17 cellular contexts compared by ENCODE assay signal in genomic region chr4:122830392-122831095, GRCh38. TPM values are rescaled to one million over a fixed set of nuclear protein-coding genes. Genes with fewer than 3 reads are reported as not detected.
A peak's percentile ranks its signal among the peaks of the same experiment; 100 is the strongest.
DNase-seq lines count a peak whose midpoint lies in the region; ATAC-seq and TF ChIP-seq lines count a peak whose summit lies in the region.
"Had no signal": no experiment of that assay in that cellular context is flagged by ENCODE, and none has a peak within 500 bp of the region (broad histone marks: within the 10 kb centered on the region; RNA-seq: fewer than 3 reads in every experiment).

No MANE protein-coding gene starts in this region.

- H4K20me1 ChIP-seq in osteoblast (ENCODE audit: insufficient read depth, low read length), result peaks cover 65% of the 10 kb centered on the region

- POLR2A ChIA-PET in RWPE1 (lab: Yijun Ruan, JAX; ENCODE audit: low non-redundant PET), result no interaction called here
- POLR2A ChIA-PET in CD4-positive, alpha-beta T cell (lab: Charles Lee), result no interaction called here

- H3K27ac Mint-ChIP-seq in CD4-positive, alpha-beta T cell, result no peak overlapping the region
- H3K27ac Mint-ChIP-seq: activated B cell treated with CpG ODN at 0.5 μM for 24 hours, naive B cell had no signal

- H3K27ac ChIP-seq in RWPE1, result peak overlapping the region; percentile 44
- no peak overlapping the region for H3K27ac ChIP-seq in osteoblast (ENCODE audit: low read depth, low read length)
- no peak overlapping the region for H3K27ac ChIP-seq in CD4-positive, alpha-beta T cell (ENCODE audit: low read depth, low read length)
- no peak overlapping the region for H3K27ac ChIP-seq in gastrocnemius medialis
- H3K27ac ChIP-seq: brain microvascular endothelial cell had no signal

- H3K9me3 ChIP-seq in osteoblast (ENCODE audit: low read depth, low read length), result no peaks in the 10 kb centered on the region
- no peaks in the 10 kb centered on the region for H3K9me3 ChIP-seq in CD4-positive, alpha-beta T cell (ENCODE audit: control insufficient read depth, low read length)
- no peaks in the 10 kb centered on the region for H3K9me3 ChIP-seq in gastrocnemius medialis

- H3K79me2 ChIP-seq in osteoblast (ENCODE audit: insufficient read depth, low read length), result peaks cover 85% of the 10 kb centered on the region

- H3K27me3 Mint-ChIP-seq in CD4-positive, alpha-beta T cell, result peaks cover 65% of the 10 kb centered on the region

- H3K4me3 ChIP-seq in AG09309 (ENCODE audit: control insufficient read depth, low read depth, low read length) (peak overlapping the region; percentile 93), osteoblast (ENCODE audit: insufficient read depth, low read length) (peak overlapping the region; percentile 91), gastrocnemius medialis (no peak overlapping the region)

- peaks cover 12% of the 10 kb centered on the region for H3K4me1 Mint-ChIP-seq in CD4-positive, alpha-beta T cell (ENCODE audit: low read depth)

- ATAC-seq in CD4-positive, alpha-beta T cell (ENCODE audit: poor library complexity), result no peak
- ATAC-seq in gastrocnemius medialis, result no peak
- ATAC-seq: HCT116 had no signal

- peaks cover 65% of the 10 kb centered on the region for H3K4me1 ChIP-seq in osteoblast (ENCODE audit: insufficient read depth, low read length)
- peaks cover 5 to 15% of the 10 kb centered on the region in 2 donors for H3K4me1 ChIP-seq in gastrocnemius medialis

- TF ChIP-seq CTCF in AG09309 (IDR thresholded peaks at IDR 0.05; ENCODE audit: control insufficient read depth, insufficient read depth, low read depth, low read length, missing control alignments), result no peak
- no peak for TF ChIP-seq CTCF in RWPE1 (conservative IDR thresholded peaks at IDR 0.05; ENCODE audit: low read depth)
- no peak for TF ChIP-seq CTCF in osteoblast (IDR thresholded peaks at IDR 0.05; ENCODE audit: extremely low read depth, low read depth, low read length)
- no peak for TF ChIP-seq CTCF in CD4-positive, alpha-beta T cell (IDR thresholded peaks at IDR 0.05)
- TF ChIP-seq CTCF in gastrocnemius medialis (IDR thresholded peaks at IDR 0.05 in 4 of 5, conservative IDR thresholded peaks at IDR 0.05 in 1 of 5), result no peak

- H3K36me3 ChIP-seq in osteoblast (ENCODE audit: insufficient read depth, low read length) (peaks cover 49% of the 10 kb centered on the region), gastrocnemius medialis (no peaks in the 10 kb centered on the region)
- H3K36me3 ChIP-seq: brain microvascular endothelial cell had no signal

- no peak overlapping the region for H3K4me3 Mint-ChIP-seq in CD4-positive, alpha-beta T cell
- H3K4me3 Mint-ChIP-seq: activated B cell treated with CpG ODN at 0.5 μM for 24 hours had no signal

- no peak for TF ChIP-seq POLR2A in gastrocnemius medialis (IDR thresholded peaks at IDR 0.05)

- no peaks in the 10 kb centered on the region for H3K36me3 Mint-ChIP-seq in CD4-positive, alpha-beta T cell (ENCODE audit: low read depth)

- peak overlapping the region; percentile 90 for H3K4me2 ChIP-seq in osteoblast (ENCODE audit: insufficient read depth, low read length)

- CTCF ChIA-PET in RWPE1 (lab: Yijun Ruan, JAX), result no interaction called here
- CTCF ChIA-PET in CD4-positive, alpha-beta T cell (lab: Charles Lee), result no interaction called here

- H2AFZ ChIP-seq in osteoblast (ENCODE audit: low read length), result no peak overlapping the region

- DNase-seq in AG09309 (ENCODE audit: low read depth) (no peak), RWPE1 (ENCODE audit: low spot score) (no peak), fibroblast of peridontal ligament (ENCODE audit: extremely low read depth) (peak; percentile 44), osteoblast (ENCODE audit: insufficient read length, low spot score, missing footprints) (no peak), gastrocnemius medialis (no peak)
- DNase-seq in stimulated activated naive CD4-positive, alpha-beta T cell treated with Interleukin-2 at 50 U/mL for 16 hours (lab: John Stamatoyannopoulos, UW), result no peak
- no peak for DNase-seq in CD4-positive, alpha-beta T cell
- no peak for DNase-seq in activated naive CD4-positive, alpha-beta T cell treated with Interleukin-2 at 50 U/mL for 16 hours
- DNase-seq: activated B cell treated with CpG ODN at 0.5 μM for 24 hours; activated naive CD4-positive, alpha-beta T cell; brain microvascular endothelial cell; effector memory CD4-positive, alpha-beta T cell; head of caudate nucleus; naive B cell; NCI-H187; NCI-H526 had no signal

- intact Hi-C loops in CD4-positive, alpha-beta T cell (cut with DNase I, micrococcal nuclease), result no loop called here
- intact Hi-C loops in gastrocnemius medialis (cut with DNase I; ENCODE audit: low total_unique reads), result no loop called here

- H3K9me3 Mint-ChIP-seq in CD4-positive, alpha-beta T cell, result no peaks in the 10 kb centered on the region
- H3K9me3 Mint-ChIP-seq: activated B cell treated with CpG ODN at 0.5 μM for 24 hours had no signal

- in situ Hi-C loops in gastrocnemius medialis (cut with MboI; ENCODE audit: low sequenced_read_pairs in 4 of 4), result no loop called here

- H3K27me3 ChIP-seq in osteoblast (ENCODE audit: insufficient read depth, low read length), result no peaks in the 10 kb centered on the region
- peaks cover 50% of the 10 kb centered on the region for H3K27me3 ChIP-seq in CD4-positive, alpha-beta T cell (ENCODE audit: control insufficient read depth, insufficient read depth, low read length)
- peaks cover 22 to 35% (median 31%) of the 10 kb centered on the region in 3 donors for H3K27me3 ChIP-seq in gastrocnemius medialis
- H3K27me3 ChIP-seq: brain microvascular endothelial cell had no signal

RNA-seq across cellular contexts. Expression of gene FGF2, which starts 3.9 kb away (rescaled TPM):
- total RNA-seq in osteoblast (69.2 and 86.5 TPM in 2 replicates), gastrocnemius medialis (1 to 10 TPM; 1.5 to 3.5 (median 1.9) TPM)
- total RNA-seq in CD4-positive, alpha-beta T cell, result not detected

Comparison
In these comparisons a context has a peak if more than half of its experiments do, and no peak if none do; other contexts are left out.
1. H3K4me3 ChIP-seq: peak in AG09309 (single experiment) and osteoblast (single experiment); none in gastrocnemius medialis (0 of 4).
2. RNA of gene FGF2, which starts 3.9 kb away (total RNA-seq): 69.2 to 86.5 TPM in osteoblast; 1.5 to 3.5 TPM in gastrocnemius medialis and not detected in CD4-positive, alpha-beta T cell; every median in the first group is over 10 times any median in the second.